ENCODE assay signal across 12 cellular contexts in the genomic region with DNA sequence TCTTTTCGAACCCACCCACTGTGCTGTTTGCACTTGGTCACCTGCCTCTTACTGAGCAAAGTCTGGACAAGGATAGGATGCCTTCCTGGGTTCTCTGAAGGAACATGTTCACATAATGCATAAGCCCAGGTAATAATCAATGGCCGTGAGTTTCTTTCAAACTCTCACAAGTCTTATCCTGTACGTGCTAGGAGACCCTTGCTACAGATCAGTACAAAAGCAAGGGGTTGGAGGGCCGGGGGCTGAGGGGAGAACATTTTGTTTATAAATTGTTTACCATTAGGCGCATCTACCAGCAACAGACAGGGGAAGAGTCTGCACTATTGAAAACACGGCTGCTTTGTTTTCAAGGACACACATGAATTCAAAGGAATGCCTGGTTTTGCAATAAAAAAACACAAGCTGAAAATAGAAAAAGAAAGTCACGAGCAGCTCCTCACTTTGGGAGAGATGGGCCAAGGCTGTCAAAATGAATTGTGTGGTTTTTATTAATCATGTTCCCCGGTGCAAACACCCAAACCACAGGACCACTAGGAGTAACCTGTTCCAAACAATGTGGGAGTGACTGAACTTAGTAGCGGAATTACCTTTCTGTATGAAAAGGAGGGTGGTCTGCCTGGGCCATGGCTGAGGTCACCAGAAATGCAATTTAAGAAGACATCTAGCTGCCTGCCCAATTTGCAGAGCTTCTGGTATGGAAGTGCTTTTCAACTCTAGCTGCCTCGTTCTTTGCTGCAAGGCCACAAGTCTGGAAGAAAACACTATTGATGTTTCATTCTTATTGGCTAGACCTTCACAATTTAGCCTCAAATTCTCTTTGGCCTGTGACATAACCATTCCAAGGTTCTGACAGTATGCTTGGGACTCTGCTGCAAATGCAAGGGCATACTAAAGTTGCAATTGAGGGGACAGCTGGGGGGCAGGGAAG.
DNase-seq lines count a peak whose midpoint lies in the region; ATAC-seq and TF ChIP-seq lines count a peak whose summit lies in the region.
"Had no signal": no experiment of that assay in that cellular context is flagged by ENCODE, and none has a peak within 500 bp of the region (broad histone marks: within the 10 kb centered on the region; RNA-seq: fewer than 3 reads in every experiment).

No MANE protein-coding gene starts in this region.

- H3K4me1 Mint-ChIP-seq in T-helper 17 cell = no peaks in the 10 kb centered on the region
- H3K4me1 Mint-ChIP-seq: neural crest cell had no signal

- H3K27ac ChIP-seq in GM23248 (peak overlapping the region; percentile 62), body of pancreas (no peak overlapping the region), testis (peak overlapping the region in 1 of 2 donors; percentile 64)
- H3K27ac ChIP-seq: KMS-11 had no signal

- no peaks in the 10 kb centered on the region for H3K27me3 ChIP-seq in GM23248 (replicated peaks; ENCODE audit: insufficient read depth)
- no peaks in the 10 kb centered on the region for H3K27me3 ChIP-seq in body of pancreas
- H3K27me3 ChIP-seq in testis = no peaks in the 10 kb centered on the region

- peak overlapping the region; percentile 31 for H3K4me3 ChIP-seq in GM23248
- no peak overlapping the region for H3K4me3 ChIP-seq in body of pancreas
- no peak overlapping the region for H3K4me3 ChIP-seq in testis

- WGBS in GM23248 (ENCODE audit: low coverage in 1 of 2, low lambda C conversion rate in 2 of 2, missing lambda C conversion rate in 2 of 2), 2 experiments = 18 to 19% methylated on average over 10 of the region's 10 CpGs
- 41 to 49% methylated on average over 10 of the region's 10 CpGs for WGBS in body of pancreas, 2 donors
- 40 to 41% methylated on average over 10 of the region's 10 CpGs for WGBS in testis, 2 donors

- in situ Hi-C loops in GM23248 (cut with MboI) = no loop called here

- TF ChIP-seq POLR2A in body of pancreas (IDR thresholded peaks at IDR 0.05) (no peak), testis (IDR thresholded peaks at IDR 0.05) (no peak)

- no peak overlapping the region for H3K4me3 Mint-ChIP-seq in T-helper 17 cell
- H3K4me3 Mint-ChIP-seq: neural crest cell had no signal

- no peak overlapping the region for H2AFZ ChIP-seq in GM23248

- DNase-seq in GM23248 (peak; percentile 75), body of pancreas (no peak), left ventricle myocardium superior (no peak), testis (peak; percentile 31), T-helper 17 cell (no peak)
- DNase-seq: activated CD8-positive, alpha-beta memory T cell treated with anti-CD3 and anti-CD28 coated beads, Interleukin-2, amount 50 U/mL, for 4 hours; RPMI8226 had no signal

- H3K9me2 ChIP-seq in GM23248 (ENCODE audit: insufficient read depth) = no peaks in the 10 kb centered on the region

- TF ChIP-seq CTCF in body of pancreas (IDR thresholded peaks at IDR 0.05) (no peak), testis (IDR thresholded peaks at IDR 0.05) (no peak)

- H4K20me1 ChIP-seq in GM23248 (ENCODE audit: insufficient read depth) = no peaks in the 10 kb centered on the region

- H3K9me3 ChIP-seq in GM23248 (ENCODE audit: low read depth) (no peaks in the 10 kb centered on the region), body of pancreas (no peaks in the 10 kb centered on the region), testis (no peaks in the 10 kb centered on the region), T-helper 17 cell (ENCODE audit: control insufficient read depth, low read length, poor library complexity, severe bottlenecking) (no peaks in the 10 kb centered on the region)

- H3K27ac Mint-ChIP-seq in T-helper 17 cell = no peak overlapping the region

- H3K9ac ChIP-seq in GM23248 = peak overlapping the region; percentile 48
- H3K9ac ChIP-seq: KMS-11 had no signal

- peaks cover 15% of the 10 kb centered on the region for H3F3A ChIP-seq in GM23248 (ENCODE audit: insufficient read depth)

- H3K36me3 Mint-ChIP-seq in T-helper 17 cell (ENCODE audit: low read depth) = no peaks in the 10 kb centered on the region

- ATAC-seq in body of pancreas (peak; percentile 27), left ventricle myocardium superior (peak; percentile 48), HG02642 (IDR thresholded peaks at IDR 0.05; ENCODE audit: poor library complexity, unreplicated experiment) (no peak), HG03196 (IDR thresholded peaks at IDR 0.05; ENCODE audit: unreplicated experiment) (no peak), HG03378 (IDR thresholded peaks at IDR 0.05; ENCODE audit: unreplicated experiment) (no peak), T-helper 17 cell (no peak)

- H3K4me1 ChIP-seq in GM23248 (ENCODE audit: insufficient read depth) = peaks cover 20% of the 10 kb centered on the region
- no peaks in the 10 kb centered on the region for H3K4me1 ChIP-seq in body of pancreas
- H3K4me1 ChIP-seq in testis = peaks cover 5% of the 10 kb centered on the region

- peaks cover 3% of the 10 kb centered on the region; the same call in 1 of the 2 replicates for H3K79me2 ChIP-seq in GM23248 (ENCODE audit: insufficient read depth)

- H3K4me2 ChIP-seq in GM23248 (ENCODE audit: unreplicated experiment) = peak overlapping the region; percentile 74
- H3K4me2 ChIP-seq: KMS-11 had no signal

- intact Hi-C loops in body of pancreas (cut with DNase I) = no loop called here
- intact Hi-C loops in left ventricle myocardium superior (cut with micrococcal nuclease) = no loop called here
- intact Hi-C loops in testis (cut with DNase I; ENCODE audit: low total_unique reads) = no loop called here

- H3K36me3 ChIP-seq in GM23248 (ENCODE audit: low read depth) (no peaks in the 10 kb centered on the region), body of pancreas (replicated peaks in 1 of 2; ENCODE audit: insufficient read depth in 1 of 2, low read depth in 2 of 2) (no peaks in the 10 kb centered on the region), testis (ENCODE audit: low read depth, missing control alignments) (no peaks in the 10 kb centered on the region)

- H3K27me3 Mint-ChIP-seq in T-helper 17 cell = peaks cover 22% of the 10 kb centered on the region

Comparison
In these comparisons a context has a peak if more than half of its experiments do, and no peak if none do; other contexts are left out.
1. DNase-seq: peak in GM23248 (single experiment) and testis (single experiment); none in body of pancreas (0 of 4), left ventricle myocardium superior (single experiment) and T-helper 17 cell (0 of 3).
2. ATAC-seq: peak in body of pancreas (single experiment) and left ventricle myocardium superior (single experiment); none in HG02642 (single experiment), HG03196 (single experiment), HG03378 (single experiment) and T-helper 17 cell (single experiment).